Comparison of ENCODE assay signal across 1 cellular context in the genomic region with DNA sequence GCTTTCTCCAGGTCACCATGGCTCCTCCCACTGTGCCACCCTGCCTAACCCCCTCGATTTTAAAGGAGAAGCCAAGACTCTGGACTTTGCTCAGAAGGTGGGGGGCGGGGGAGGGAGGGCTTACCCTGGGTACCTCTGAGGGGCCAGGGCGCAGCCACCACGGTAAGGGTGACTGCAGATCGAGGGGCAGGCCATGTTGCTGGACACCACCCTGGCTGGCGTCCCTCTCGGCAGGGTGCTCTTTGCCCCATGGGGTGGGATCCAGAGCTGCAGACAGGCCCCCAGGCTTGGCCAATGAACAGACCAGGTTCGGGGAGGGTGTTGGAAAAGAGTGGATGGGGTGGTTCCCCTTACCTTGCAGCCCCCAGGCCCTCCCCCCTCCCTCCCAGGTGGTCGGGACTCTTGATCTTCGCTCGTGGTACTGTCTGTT.
TF ChIP-seq lines count a peak whose summit lies in the region.

No MANE protein-coding gene starts in this region.

TF ChIP-seq in A549, 52 proteins besides CTCF, POLR2A, EP300 and RAD21:
- TF ChIP-seq, protein P1, sequence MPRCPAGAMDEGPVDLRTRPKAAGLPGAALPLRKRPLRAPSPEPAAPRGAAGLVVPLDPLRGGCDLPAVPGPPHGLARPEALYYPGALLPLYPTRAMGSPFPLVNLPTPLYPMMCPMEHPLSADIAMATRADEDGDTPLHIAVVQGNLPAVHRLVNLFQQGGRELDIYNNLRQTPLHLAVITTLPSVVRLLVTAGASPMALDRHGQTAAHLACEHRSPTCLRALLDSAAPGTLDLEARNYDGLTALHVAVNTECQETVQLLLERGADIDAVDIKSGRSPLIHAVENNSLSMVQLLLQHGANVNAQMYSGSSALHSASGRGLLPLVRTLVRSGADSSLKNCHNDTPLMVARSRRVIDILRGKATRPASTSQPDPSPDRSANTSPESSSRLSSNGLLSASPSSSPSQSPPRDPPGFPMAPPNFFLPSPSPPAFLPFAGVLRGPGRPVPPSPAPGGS (IDR thresholded peaks at IDR 0.05) = no peak
- TF ChIP-seq RARB (CRISPR knock-in tag; IDR thresholded peaks at IDR 0.05) (no peak), SMC3 (IDR thresholded peaks at IDR 0.05) (no peak), CBX8 (IDR thresholded peaks at IDR 0.05) (no peak), ZSCAN20 (CRISPR knock-in tag; IDR thresholded peaks at IDR 0.05) (no peak), NPAS2 (CRISPR knock-in tag; IDR thresholded peaks at IDR 0.05; ENCODE audit: borderline replicate concordance) (no peak), SREBF2 (IDR thresholded peaks at IDR 0.05) (no peak), ZNF302 (CRISPR knock-in tag; IDR thresholded peaks at IDR 0.05) (no peak), JUNB (IDR thresholded peaks at IDR 0.05) (no peak), RNF2 (IDR thresholded peaks at IDR 0.05; ENCODE audit: borderline replicate concordance, low read depth) (no peak), FOSL2 (IDR thresholded peaks at IDR 0.05) (no peak), FOSL2 (CRISPR knock-in tag; IDR thresholded peaks at IDR 0.05) (no peak), JUN (IDR thresholded peaks at IDR 0.05) (no peak), CHD2 (IDR thresholded peaks at IDR 0.05; ENCODE audit: low read length, partially characterized antibody) (no peak), ZC3H11A (IDR thresholded peaks at IDR 0.05) (no peak), TP53 (CRISPR knock-in tag; IDR thresholded peaks at IDR 0.05) (no peak), GATA3 (IDR thresholded peaks at IDR 0.05; ENCODE audit: borderline replicate concordance) (no peak), KDM1A (IDR thresholded peaks at IDR 0.05; ENCODE audit: low read depth) (no peak), CEBPB (IDR thresholded peaks at IDR 0.05) (no peak)
